ENCODE assay signal across 14 cellular contexts in the genomic region with DNA sequence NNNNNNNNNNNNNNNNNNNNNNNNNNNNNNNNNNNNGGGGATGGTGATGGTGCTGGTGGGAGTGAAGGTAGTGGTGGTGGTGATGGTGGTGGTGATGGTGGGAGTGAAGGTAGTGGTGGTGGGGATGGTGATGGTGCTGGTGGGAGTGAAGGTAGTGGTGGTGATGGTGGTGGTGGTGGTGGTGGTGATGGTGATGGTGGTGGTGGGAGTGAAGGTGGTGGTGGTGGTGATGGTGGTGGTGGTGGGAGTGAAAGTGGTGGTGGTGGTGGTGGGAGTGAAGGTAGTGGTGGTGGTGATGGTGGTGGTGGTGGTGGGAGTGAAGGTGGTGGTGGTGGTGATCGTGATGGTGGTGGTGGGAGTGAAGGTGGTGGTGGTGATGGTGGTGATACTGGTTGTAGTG.
DNase-seq lines count a peak whose midpoint lies in the region; ATAC-seq and TF ChIP-seq lines count a peak whose summit lies in the region.
"Had no signal": no experiment of that assay in that cellular context is flagged by ENCODE, and none has a peak within 500 bp of the region (broad histone marks: within the 10 kb centered on the region; RNA-seq: fewer than 3 reads in every experiment).

No MANE protein-coding gene starts in this region.

- no peak for TF ChIP-seq CTCF in adrenal gland (IDR thresholded peaks at IDR 0.05)

- H3K4me3 Mint-ChIP-seq in activated naive CD8-positive, alpha-beta T cell treated with anti-CD3 and anti-CD28 coated beads, Interleukin-2, amount 10 ng/mL, durations not matched to agents 7 days and 5 days = no peak overlapping the region
- H3K4me3 Mint-ChIP-seq in activated naive CD8-positive, alpha-beta T cell treated with anti-CD3 and anti-CD28 coated beads for 36 hours = no peak overlapping the region
- no peak overlapping the region for H3K4me3 Mint-ChIP-seq in memory B cell

- no peak for DNase-seq in activated naive CD8-positive, alpha-beta T cell treated with anti-CD3 and anti-CD28 coated beads, Interleukin-2, amount 10 ng/mL, durations not matched to agents 7 days and 5 days
- DNase-seq in activated naive CD8-positive, alpha-beta T cell treated with anti-CD3 and anti-CD28 coated beads for 36 hours = no peak
- DNase-seq in fibroblast of peridontal ligament (ENCODE audit: extremely low read depth) = peak; percentile 0
- no peak for DNase-seq in memory B cell (ENCODE audit: low spot score in 2 of 2)
- peak in 1 of 2 donors; percentile 37 for DNase-seq in aorta
- DNase-seq in activated naive CD4-positive, alpha-beta T cell (lab: John Stamatoyannopoulos, UW) = no peak
- DNase-seq in NCI-H345 treated with DMSO at 0.1 percent for 48 hours (lab: John Stamatoyannopoulos, UW; ENCODE audit: unreplicated experiment) = no peak
- no peak for DNase-seq in adrenal gland
- DNase-seq: ACHN; colonic mucosa; glutamatergic neuron; NCI-H1694 treated with DMSO at 0.1 percent for 48 hours; NK-92 treated with Interleukin-12 subunit alpha and Interleukin-12 subunit beta, amount 100 ng/mL, for 24 hours had no signal

- H3K36me3 ChIP-seq in aorta (ENCODE audit: control insufficient read depth in 1 of 2, insufficient read depth in 2 of 2, low read length in 1 of 2) (no peaks in the 10 kb centered on the region), adrenal gland (replicated peaks in 1 of 2) (no peaks in the 10 kb centered on the region)
- H3K36me3 ChIP-seq: colonic mucosa had no signal

- no peak overlapping the region for H3K27ac ChIP-seq in aorta (ENCODE audit: low read depth in 1 of 2, low read length in 2 of 2)
- H3K27ac ChIP-seq in adrenal gland = no peak overlapping the region
- H3K27ac ChIP-seq: colonic mucosa had no signal

- POLR2A ChIA-PET in activated naive CD8-positive, alpha-beta T cell treated with anti-CD3 and anti-CD28 coated beads, Interleukin-2, amount 10 ng/mL, durations not matched to agents 7 days and 5 days (lab: Charles Lee) = no interaction called here

- no peaks in the 10 kb centered on the region for H3K4me1 Mint-ChIP-seq in activated naive CD8-positive, alpha-beta T cell treated with anti-CD3 and anti-CD28 coated beads, Interleukin-2, amount 10 ng/mL, durations not matched to agents 7 days and 5 days
- H3K4me1 Mint-ChIP-seq in activated naive CD8-positive, alpha-beta T cell treated with anti-CD3 and anti-CD28 coated beads for 36 hours = no peaks in the 10 kb centered on the region
- H3K4me1 Mint-ChIP-seq in memory B cell = peaks cover 8% of the 10 kb centered on the region

- intact Hi-C loops in aorta (cut with DNase I) (no loop called here), adrenal gland (cut with DNase I) (no loop called here)

- no peaks in the 10 kb centered on the region for H3K9me3 ChIP-seq in aorta (ENCODE audit: control insufficient read depth, low read length)
- no peaks in the 10 kb centered on the region for H3K9me3 ChIP-seq in adrenal gland (replicated peaks in 1 of 3)
- H3K9me3 ChIP-seq: colonic mucosa had no signal

- H3K36me3 Mint-ChIP-seq in activated naive CD8-positive, alpha-beta T cell treated with anti-CD3 and anti-CD28 coated beads, Interleukin-2, amount 10 ng/mL, durations not matched to agents 7 days and 5 days = no peaks in the 10 kb centered on the region
- no peaks in the 10 kb centered on the region for H3K36me3 Mint-ChIP-seq in activated naive CD8-positive, alpha-beta T cell treated with anti-CD3 and anti-CD28 coated beads for 36 hours
- no peaks in the 10 kb centered on the region for H3K36me3 Mint-ChIP-seq in memory B cell

- H3K9me3 Mint-ChIP-seq in activated naive CD8-positive, alpha-beta T cell treated with anti-CD3 and anti-CD28 coated beads, Interleukin-2, amount 10 ng/mL, durations not matched to agents 7 days and 5 days = peaks cover 4% of the 10 kb centered on the region
- no peaks in the 10 kb centered on the region for H3K9me3 Mint-ChIP-seq in activated naive CD8-positive, alpha-beta T cell treated with anti-CD3 and anti-CD28 coated beads for 36 hours
- H3K9me3 Mint-ChIP-seq in memory B cell = peaks cover 2% of the 10 kb centered on the region

- WGBS in aorta, 2 donors = 69 to 92% methylated on average over 1 of the region's 1 CpG
- WGBS in adrenal gland, 4 donors = 86 to 88% (median 86%) methylated on average over 1 of the region's 1 CpG; no CpG with 5 or more reads in 1 of the 4 donors

- H3K27me3 Mint-ChIP-seq in activated naive CD8-positive, alpha-beta T cell treated with anti-CD3 and anti-CD28 coated beads, Interleukin-2, amount 10 ng/mL, durations not matched to agents 7 days and 5 days = peaks cover 3% of the 10 kb centered on the region
- H3K27me3 Mint-ChIP-seq in activated naive CD8-positive, alpha-beta T cell treated with anti-CD3 and anti-CD28 coated beads for 36 hours = no peaks in the 10 kb centered on the region
- peaks cover 5% of the 10 kb centered on the region for H3K27me3 Mint-ChIP-seq in memory B cell

- no peak for TF ChIP-seq POLR2A in adrenal gland (IDR thresholded peaks at IDR 0.05)

- H3K27me3 ChIP-seq in aorta (ENCODE audit: control insufficient read depth in 1 of 2, insufficient read depth in 2 of 2, low read length in 1 of 2) (no peaks in the 10 kb centered on the region), adrenal gland (no peaks in the 10 kb centered on the region)
- H3K27me3 ChIP-seq: colonic mucosa had no signal

- H3K4me3 ChIP-seq in aorta (ENCODE audit: low read length in 2 of 2) (no peak overlapping the region), adrenal gland (no peak overlapping the region)
- H3K4me3 ChIP-seq: colonic mucosa had no signal

- peak; percentile 47 for ATAC-seq in activated naive CD8-positive, alpha-beta T cell treated with anti-CD3 and anti-CD28 coated beads, Interleukin-2, amount 10 ng/mL, durations not matched to agents 7 days and 5 days (ENCODE audit: low read depth)
- ATAC-seq in memory B cell (ENCODE audit: low read depth) = no peak
- ATAC-seq in aorta (ENCODE audit: low FRiP score) = peak; percentile 90
- ATAC-seq: SK-N-SH treated with all-trans-retinoic acid at 6 μM for 48 hours had no signal

- H3K4me1 ChIP-seq in aorta (ENCODE audit: control insufficient read depth in 1 of 2, insufficient read depth in 2 of 2, low read length in 2 of 2) (no peaks in the 10 kb centered on the region), adrenal gland (replicated peaks in 1 of 2) (no peaks in the 10 kb centered on the region)
- H3K4me1 ChIP-seq: colonic mucosa had no signal

- peak overlapping the region; percentile 42 for H3K27ac Mint-ChIP-seq in activated naive CD8-positive, alpha-beta T cell treated with anti-CD3 and anti-CD28 coated beads, Interleukin-2, amount 10 ng/mL, durations not matched to agents 7 days and 5 days
- H3K27ac Mint-ChIP-seq in activated naive CD8-positive, alpha-beta T cell treated with anti-CD3 and anti-CD28 coated beads for 36 hours = no peak overlapping the region
- H3K27ac Mint-ChIP-seq in memory B cell = peak overlapping the region; percentile 2
